In the genomic region with DNA sequence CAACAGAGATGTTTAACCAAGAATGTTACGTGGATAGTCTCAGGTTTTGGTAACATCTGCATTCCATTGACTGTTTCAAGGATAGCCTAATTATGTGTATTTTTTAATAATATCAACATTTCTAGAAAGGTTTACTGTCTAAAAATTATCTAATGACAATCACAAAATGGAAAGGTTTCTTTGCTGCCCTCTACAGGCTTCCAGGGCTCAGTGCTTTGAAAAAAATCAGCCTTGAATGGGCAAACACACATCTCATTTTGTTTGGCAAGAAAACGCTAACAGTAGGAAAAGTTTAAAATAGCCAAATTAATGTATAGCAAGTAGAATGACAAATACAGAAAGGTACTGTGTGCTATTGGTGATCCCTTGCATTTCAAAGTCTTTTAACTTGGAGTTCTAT, we compare ENCODE assay signal across 10 cellular contexts.
DNase-seq lines count a peak whose midpoint lies in the region; ATAC-seq, FAIRE-seq and TF ChIP-seq lines count a peak whose summit lies in the region.
"Had no signal": no experiment of that assay in that cellular context is flagged by ENCODE, and none has a peak within 500 bp of the region (broad histone marks: within the 10 kb centered on the region; RNA-seq: fewer than 3 reads in every experiment).

No MANE protein-coding gene starts in this region.

- H3K27ac Mint-ChIP-seq in chondrocyte (ENCODE audit: unreplicated experiment) (no peak overlapping the region), progenitor cell of endocrine pancreas (no peak overlapping the region)

- H3K4me1 Mint-ChIP-seq in chondrocyte (ENCODE audit: low read depth) (no peaks in the 10 kb centered on the region), progenitor cell of endocrine pancreas (ENCODE audit: low read depth) (no peaks in the 10 kb centered on the region)

- ATAC-seq in GM21717 (IDR thresholded peaks at IDR 0.05; ENCODE audit: unreplicated experiment), result no peak
- ATAC-seq in GM21381 (IDR thresholded peaks at IDR 0.05; ENCODE audit: unreplicated experiment), result no peak

- peaks cover 2% of the 10 kb centered on the region for H3K9me3 Mint-ChIP-seq in chondrocyte (ENCODE audit: low read depth)
- H3K9me3 Mint-ChIP-seq in progenitor cell of endocrine pancreas (ENCODE audit: low read depth), result no peaks in the 10 kb centered on the region

- FAIRE-seq in GM12891 (lab: Jason Lieb, UNC), result no peak

- TF ChIP-seq CTCF in chondrocyte (IDR thresholded peaks at IDR 0.05), result peak; percentile 82
- TF ChIP-seq CTCF in progenitor cell of endocrine pancreas (IDR thresholded peaks at IDR 0.05; ENCODE audit: unreplicated experiment), result peak; percentile 63

- peak; percentile 24 for DNase-seq in NCI-H1092 treated with DMSO at 0.1 percent for 48 hours (lab: John Stamatoyannopoulos, UW)
- DNase-seq in NCI-H1092 (lab: John Stamatoyannopoulos, UW), result no peak
- DNase-seq in MV-4-11 (lab: John Stamatoyannopoulos, UW), result peak; percentile 11
- no peak for DNase-seq in chondrocyte (ENCODE audit: low spot score)
- DNase-seq in progenitor cell of endocrine pancreas (ENCODE audit: low spot score, unreplicated experiment), result no peak
- no peak for DNase-seq in GM12891 (ENCODE audit: insufficient read length, low spot score)
- DNase-seq: activated effector memory CD4-positive, alpha-beta T cell treated with Interleukin-2 at 50 U/mL for 16 hours; stimulated activated CD8-positive, alpha-beta memory T cell treated with anti-CD3 and anti-CD28 coated beads, Interleukin-4, amount 100 ng/mL, for 48 hours had no signal

- H3K36me3 Mint-ChIP-seq in chondrocyte (ENCODE audit: low read depth) (no peaks in the 10 kb centered on the region), progenitor cell of endocrine pancreas (ENCODE audit: insufficient read depth) (no peaks in the 10 kb centered on the region)

- TF ChIP-seq POLR2A in GM12891 (IDR thresholded peaks at IDR 0.05; ENCODE audit: low read depth, low read length), result no peak

- no peak overlapping the region for H3K4me3 Mint-ChIP-seq in chondrocyte (ENCODE audit: unreplicated experiment)
- H3K4me3 Mint-ChIP-seq in progenitor cell of endocrine pancreas (ENCODE audit: low read depth), result no peak overlapping the region

- peaks cover 2% of the 10 kb centered on the region for H3K27me3 Mint-ChIP-seq in chondrocyte (ENCODE audit: low read depth)
- no peaks in the 10 kb centered on the region for H3K27me3 Mint-ChIP-seq in progenitor cell of endocrine pancreas

TF ChIP-seq in GM12891, 5 proteins besides CTCF, POLR2A, EP300 and RAD21:
- TF ChIP-seq SPI1 (IDR thresholded peaks at IDR 0.05; ENCODE audit: low read depth, low read length), result no peak
- TF ChIP-seq POU2F2 (IDR thresholded peaks at IDR 0.05; ENCODE audit: low read depth, low read length), result no peak
- no peak for TF ChIP-seq POLR2AphosphoS5 (IDR thresholded peaks at IDR 0.05; ENCODE audit: low read depth, low read length)
- no peak for TF ChIP-seq TAF1 (IDR thresholded peaks at IDR 0.05; ENCODE audit: low read depth, low read length)
- TF ChIP-seq PAX5 (IDR thresholded peaks at IDR 0.05; ENCODE audit: insufficient read depth, low read length, severe bottlenecking), result no peak
TF ChIP-seq in GM12891: peak in this region for 0.

Comparison
In these comparisons a context has a peak if more than half of its experiments do, and no peak if none do; other contexts are left out.
1. DNase-seq: peak in NCI-H1092 treated with DMSO at 0.1 percent for 48 hours (single experiment) and MV-4-11 (single experiment); none in NCI-H1092 (single experiment), chondrocyte (single experiment), progenitor cell of endocrine pancreas (single experiment) and GM12891 (single experiment).